Comparison of ENCODE assay signal across 1 cellular context in genomic region chr17:7235693-7236665, GRCh38.
TF ChIP-seq lines count a peak whose summit lies in the region.

No MANE protein-coding gene starts in this region.

TF ChIP-seq in GM12878, 131 proteins besides CTCF, POLR2A, EP300 and RAD21:
- TF ChIP-seq MTA3 (IDR thresholded peaks at IDR 0.05; ENCODE audit: borderline replicate concordance, low read length) (no peak), TCF7 (IDR thresholded peaks at IDR 0.05; ENCODE audit: borderline replicate concordance) (no peak)
